20 cellular contexts compared by ENCODE assay signal in genomic region chr21:34992180-34992579, GRCh38. TPM values are rescaled to one million over a fixed set of nuclear protein-coding genes. Genes with fewer than 3 reads are reported as not detected.
DNase-seq lines count a peak whose midpoint lies in the region; ATAC-seq and TF ChIP-seq lines count a peak whose summit lies in the region.
"Had no signal": no experiment of that assay in that cellular context is flagged by ENCODE, and none has a peak within 500 bp of the region (broad histone marks: within the 10 kb centered on the region; RNA-seq: fewer than 3 reads in every experiment).

No MANE protein-coding gene starts in this region.

- TF ChIP-seq CTCF in mammary epithelial cell (conservative IDR thresholded peaks at IDR 0.05 in 1 of 2, IDR thresholded peaks at IDR 0.05 in 1 of 2; ENCODE audit: extremely low read depth in 1 of 2, insufficient read depth in 1 of 2, low read depth in 1 of 2, low read length in 2 of 2) (no peak), breast epithelium (IDR thresholded peaks at IDR 0.05) (no peak)

- H3K4me2 ChIP-seq in mammary epithelial cell (ENCODE audit: insufficient read depth, low read depth, low read length) = peak overlapping the region; percentile 52

- POLR2A ChIA-PET in naive thymus-derived CD4-positive, alpha-beta T cell (lab: Charles Lee) = interaction anchor here (1.2 kb wide), 1 partner anchor 58 kb away, joined by 3 read pairs; no protein-coding TSS in a partner anchor

- H3K4me3 Mint-ChIP-seq in naive thymus-derived CD4-positive, alpha-beta T cell = no peak overlapping the region
- H3K4me3 Mint-ChIP-seq: HFFc6 had no signal

- H3K36me3 ChIP-seq in mammary epithelial cell (ENCODE audit: insufficient read depth, low read length) (no peaks in the 10 kb centered on the region), breast epithelium (no peaks in the 10 kb centered on the region), MG63 (no peaks in the 10 kb centered on the region)
- H3K36me3 ChIP-seq in naive thymus-derived CD4-positive, alpha-beta T cell (ENCODE audit: control insufficient read depth in 2 of 3, insufficient read depth in 3 of 3, low read length in 3 of 3) = peaks cover 0 to 9% (median 0%) of the 10 kb centered on the region in 3 experiments

- H3K4me1 ChIP-seq in mammary epithelial cell (ENCODE audit: insufficient read depth, low read length) = peaks cover 38% of the 10 kb centered on the region
- no peaks in the 10 kb centered on the region for H3K4me1 ChIP-seq in breast epithelium
- peaks cover 47 to 59% of the 10 kb centered on the region in 2 donors for H3K4me1 ChIP-seq in naive thymus-derived CD4-positive, alpha-beta T cell (ENCODE audit: control insufficient read depth in 2 of 2, insufficient read depth in 2 of 2, low read length in 2 of 2)

- no peak for TF ChIP-seq POLR2A in breast epithelium (IDR thresholded peaks at IDR 0.05)

- 9% methylated on average over 4 of the region's 4 CpGs for WGBS in mammary epithelial cell (ENCODE audit: low coverage, missing lambda C conversion rate)

- TSS peak; percentile 14 for BruUV-seq in mammary epithelial cell (replicated peaks; lab: Mats Ljungman, UMichigan)

- H3K9ac ChIP-seq in mammary epithelial cell (ENCODE audit: insufficient read depth, low read length) = no peak overlapping the region

- intact Hi-C loops in mammary epithelial cell (cut with micrococcal nuclease) = no loop called here
- intact Hi-C loops in breast epithelium (cut with DNase I; ENCODE audit: low total_unique reads) = no loop called here
- intact Hi-C loops in naive thymus-derived CD4-positive, alpha-beta T cell (cut with micrococcal nuclease) = no loop called here

- H3K27me3 ChIP-seq in mammary epithelial cell (ENCODE audit: insufficient read depth, low read length) (no peaks in the 10 kb centered on the region), breast epithelium (no peaks in the 10 kb centered on the region), MG63 (no peaks in the 10 kb centered on the region)
- no peaks in the 10 kb centered on the region for H3K27me3 ChIP-seq in naive thymus-derived CD4-positive, alpha-beta T cell (ENCODE audit: control insufficient read depth in 2 of 2, insufficient read depth in 2 of 2, low read length in 2 of 2)
- H3K27me3 ChIP-seq: SJCRH30 had no signal

- H3K27ac ChIP-seq in mammary epithelial cell (ENCODE audit: insufficient read depth, low read depth, low read length) (peak overlapping the region; percentile 35), breast epithelium (peak overlapping the region in 1 of 2 donors; percentile 62)
- H3K27ac ChIP-seq in naive thymus-derived CD4-positive, alpha-beta T cell (ENCODE audit: low read depth, low read length) = no peak overlapping the region
- H3K27ac ChIP-seq: 22Rv1, C4-2B, SJCRH30 had no signal

- DNase-seq in mammary epithelial cell = no peak
- no peak for DNase-seq in breast epithelium (ENCODE audit: low spot score in 2 of 2)
- peak; percentile 44 for DNase-seq in MG63
- DNase-seq in naive thymus-derived CD4-positive, alpha-beta T cell = no peak
- no peak for DNase-seq in NCI-H510A (lab: John Stamatoyannopoulos, UW)
- DNase-seq in HPDE6-E6E7 (ENCODE audit: extremely low spot score) = no peak
- no peak for DNase-seq in stimulated activated naive CD4-positive, alpha-beta T cell (lab: John Stamatoyannopoulos, UW)
- no peak for DNase-seq in GM19240 (ENCODE audit: insufficient read length, low spot score)
- DNase-seq: DMS53, EL, KG1, NCI-H1105, NCI-H2029 treated with DMSO at 0.1 percent for 48 hours, NCI-H524, NCI-H82, SJCRH30 had no signal

- peaks cover 18 to 70% (median 61%) of the 10 kb centered on the region in 7 donors for H3K4me1 Mint-ChIP-seq in naive thymus-derived CD4-positive, alpha-beta T cell

- H3K4me3 ChIP-seq in mammary epithelial cell (replicated peaks in 1 of 3; ENCODE audit: insufficient read depth in 1 of 3, low read depth in 2 of 3, low read length in 3 of 3) (no peak overlapping the region), breast epithelium (no peak overlapping the region), MG63 (no peak overlapping the region)
- H3K4me3 ChIP-seq in naive thymus-derived CD4-positive, alpha-beta T cell (ENCODE audit: low read length) = no peak overlapping the region
- H3K4me3 ChIP-seq: SJCRH30 had no signal

- H4K20me1 ChIP-seq in mammary epithelial cell (ENCODE audit: insufficient read depth, low read length) = no peaks in the 10 kb centered on the region

- peaks cover 0 to 22% (median 0%) of the 10 kb centered on the region in 5 donors for H3K36me3 Mint-ChIP-seq in naive thymus-derived CD4-positive, alpha-beta T cell

- H3K27me3 Mint-ChIP-seq in naive thymus-derived CD4-positive, alpha-beta T cell = peaks cover 0 to 5% (median 0%) of the 10 kb centered on the region in 5 donors

- dilution Hi-C loops in mammary epithelial cell (cut with HindIII; ENCODE audit: low sequenced_read_pairs) = no loop called here

- CTCF ChIA-PET in mammary epithelial cell (lab: Charles Lee; ENCODE audit: low non-redundant PET) = no interaction called here
- CTCF ChIA-PET in naive thymus-derived CD4-positive, alpha-beta T cell (lab: Charles Lee) = no interaction called here

- H3K27ac Mint-ChIP-seq in naive thymus-derived CD4-positive, alpha-beta T cell = peak overlapping the region in 7 of 9 donors; percentile 6 to 98 (median 94)

- in situ Hi-C loops in mammary epithelial cell (cut with MboI; ENCODE audit: low sequenced_read_pairs in 2 of 2) = no loop called here

- H3K9me3 ChIP-seq in mammary epithelial cell (replicated peaks; ENCODE audit: insufficient read depth, low read length) = no peaks in the 10 kb centered on the region
- no peaks in the 10 kb centered on the region for H3K9me3 ChIP-seq in breast epithelium
- no peaks in the 10 kb centered on the region for H3K9me3 ChIP-seq in MG63
- H3K9me3 ChIP-seq in naive thymus-derived CD4-positive, alpha-beta T cell (ENCODE audit: control insufficient read depth in 2 of 3, low read length in 3 of 3) = no peaks in the 10 kb centered on the region
- H3K9me3 ChIP-seq: SJCRH30 had no signal

- peak overlapping the region; percentile 74 for H2AFZ ChIP-seq in mammary epithelial cell (ENCODE audit: low read depth, low read length)

- ATAC-seq in naive thymus-derived CD4-positive, alpha-beta T cell = no peak
- ATAC-seq: Panc1 had no signal

- H3K79me2 ChIP-seq in mammary epithelial cell (ENCODE audit: insufficient read depth, low read length) = no peaks in the 10 kb centered on the region

- no peaks in the 10 kb centered on the region for H3K9me3 Mint-ChIP-seq in naive thymus-derived CD4-positive, alpha-beta T cell
- H3K9me3 Mint-ChIP-seq: HFFc6 had no signal

RNA-seq across cellular contexts. Expression of gene RUNX1, which starts 56.9 kb away (rescaled TPM):
- total RNA-seq in mammary epithelial cell (100 to 1,000 TPM; 126 to 133 TPM), breast epithelium (100 to 1,000 TPM in 2 of 3 donors, 10 to 100 TPM in 1; 24.8 to 165 (median 127) TPM)
- 45.8 TPM for polyA plus RNA-seq in mammary epithelial cell
- 102 TPM for polyA minus RNA-seq in mammary epithelial cell
- 2.2 and 5.3 TPM in 2 replicates for total RNA-seq in MG63 (2014; rRNA removed; shearing (Covaris generic); ENCODE audit: low replicate concordance)
- 100 to 1,000 TPM in 1 of 5 experiments, 10 to 100 TPM in 4; 55.3 to 154 (median 98.5) TPM for total RNA-seq in naive thymus-derived CD4-positive, alpha-beta T cell
- 10 to 100 TPM; 27.9 to 42.8 TPM for polyA plus RNA-seq in naive thymus-derived CD4-positive, alpha-beta T cell
